23 cellular contexts compared by ENCODE assay signal in genomic region chr6:23306251-23306950, GRCh38.
"Had no signal": no experiment of that assay in that cellular context is flagged by ENCODE, and none has a peak within 500 bp of the region (broad histone marks: within the 10 kb centered on the region; RNA-seq: fewer than 3 reads in every experiment).

No MANE protein-coding gene starts in this region.

- H3K27ac ChIP-seq: HL-60, KMS-11, RWPE1 had no signal

- H3K9me3 ChIP-seq: SK-N-SH had no signal

- FAIRE-seq: HTR-8/SVneo had no signal

- H3K4me2 ChIP-seq: KMS-11, SK-N-SH had no signal

- DNase-seq: Kasumi-1, MV-4-11, NCI-H1048, NCI-H1105, NCI-H1417, NCI-H1436 treated with DMSO at 0.1 percent for 48 hours, NCI-H1694, NCI-H187 treated with DMSO at 0.1 percent for 48 hours, NCI-H2029 treated with DMSO at 0.1 percent for 48 hours, NCI-H2171, NCI-H226, NCI-H446, NCI-H510A, NCI-H524 treated with DMSO at 0.1 percent for 48 hours, NCI-H69, NCI-H774, SHP77, SK-N-SH, SW 1271 had no signal
